ENCODE assay signal across 23 cellular contexts in the genomic region with DNA sequence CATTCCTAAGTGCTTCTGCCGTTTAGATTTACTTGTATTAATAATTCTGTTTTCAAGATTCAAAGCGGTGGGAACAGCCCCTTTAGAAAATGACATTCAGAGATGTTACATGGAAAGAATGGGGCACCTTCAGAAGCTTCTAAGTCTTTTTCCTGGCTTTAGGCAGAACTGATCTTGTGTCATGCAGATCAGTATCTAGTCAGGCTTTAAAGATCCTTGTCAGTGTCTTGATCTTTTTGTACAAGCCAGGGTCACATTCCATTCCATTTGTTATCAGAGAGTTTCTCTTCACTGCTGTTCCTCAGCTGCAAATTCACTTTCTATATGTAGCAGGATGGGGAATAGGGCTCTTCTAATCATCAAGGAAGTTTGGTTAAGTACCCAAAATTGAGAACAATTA.
"Had no signal": no experiment of that assay in that cellular context is flagged by ENCODE, and none has a peak within 500 bp of the region (broad histone marks: within the 10 kb centered on the region; RNA-seq: fewer than 3 reads in every experiment).

No MANE protein-coding gene starts in this region.

- H3K9me3 ChIP-seq: MG63 had no signal

- H3K4me3 ChIP-seq: MG63 had no signal

- H3K36me3 ChIP-seq: MG63 had no signal

- H3K36me3 Mint-ChIP-seq: activated CD4-positive, alpha-beta memory T cell treated with anti-CD3 and anti-CD28 coated beads for 36 hours; activated naive CD8-positive, alpha-beta T cell; brain had no signal

- H3K4me3 Mint-ChIP-seq: activated B cell treated with CpG ODN at 0.5 μM for 24 hours; activated CD4-positive, alpha-beta memory T cell treated with anti-CD3 and anti-CD28 coated beads for 36 hours; activated CD4-positive, alpha-beta T cell treated with anti-CD3 and anti-CD28 coated beads, Interleukin-2, amount 10 ng/mL, durations not matched to agents 24 days and 14 days; activated naive CD8-positive, alpha-beta T cell; activated T-cell treated with anti-CD3 and anti-CD28 coated beads, Interleukin-2, amount 50 U/mL, for 4 hours; brain; central memory CD8-positive, alpha-beta T cell; T-helper 17 cell had no signal

- H3K9me3 Mint-ChIP-seq: activated B cell treated with CpG ODN at 0.5 μM for 24 hours; activated CD4-positive, alpha-beta memory T cell treated with anti-CD3 and anti-CD28 coated beads for 36 hours; activated CD4-positive, alpha-beta T cell treated with anti-CD3 and anti-CD28 coated beads, Interleukin-2, amount 10 ng/mL, durations not matched to agents 24 days and 14 days; activated T-cell treated with anti-CD3 and anti-CD28 coated beads, Interleukin-2, amount 50 U/mL, for 4 hours; brain had no signal

- H3K27me3 ChIP-seq: MG63 had no signal

- DNase-seq: activated B cell treated with CpG ODN at 0.5 μM for 24 hours; activated CD4-positive, alpha-beta memory T cell treated with anti-CD3 and anti-CD28 coated beads for 36 hours; activated CD4-positive, alpha-beta T cell treated with anti-CD3 and anti-CD28 coated beads for 1 hour; activated CD4-positive, alpha-beta T cell treated with anti-CD3 and anti-CD28 coated beads, Interleukin-2, amount 10 ng/mL, durations not matched to agents 24 days and 14 days; activated CD8-positive, alpha-beta memory T cell treated with anti-CD3 and anti-CD28 coated beads for 24 hours; activated effector memory CD4-positive, alpha-beta T cell treated with anti-CD3 and anti-CD28 coated beads, Interleukin-2, amount 50 U/mL, for 16 hours; activated naive CD4-positive, alpha-beta T cell treated with Interleukin-2 at 50 U/mL for 16 hours; activated T-cell treated with anti-CD3 and anti-CD28 coated beads, Interleukin-2, amount 50 U/mL, for 4 hours; amygdala; MG63; MV-4-11; NCI-H1092 treated with DMSO at 0.1 percent for 48 hours; NCI-H1436; NCI-H1694 treated with DMSO at 0.1 percent for 48 hours; NCI-H2029 treated with DMSO at 0.1 percent for 48 hours; NCI-H510A treated with DMSO at 0.1 percent for 48 hours; NCI-H69; SIG-M5; T-helper 17 cell; T-helper 9 cell had no signal

- ATAC-seq: activated T-cell treated with anti-CD3 and anti-CD28 coated beads, Interleukin-2, amount 50 U/mL, for 4 hours; T-helper 17 cell had no signal

- H3K27me3 Mint-ChIP-seq: activated B cell treated with CpG ODN at 0.5 μM for 24 hours; activated CD4-positive, alpha-beta memory T cell treated with anti-CD3 and anti-CD28 coated beads for 36 hours; activated CD4-positive, alpha-beta T cell treated with anti-CD3 and anti-CD28 coated beads, Interleukin-2, amount 10 ng/mL, durations not matched to agents 24 days and 14 days; activated naive CD8-positive, alpha-beta T cell; brain; central memory CD8-positive, alpha-beta T cell; T-helper 17 cell had no signal

- H3K27ac Mint-ChIP-seq: activated B cell treated with CpG ODN at 0.5 μM for 24 hours; activated CD4-positive, alpha-beta memory T cell treated with anti-CD3 and anti-CD28 coated beads for 36 hours; activated CD4-positive, alpha-beta T cell treated with anti-CD3 and anti-CD28 coated beads, Interleukin-2, amount 10 ng/mL, durations not matched to agents 24 days and 14 days; activated naive CD8-positive, alpha-beta T cell; T-helper 17 cell had no signal

- H3K4me1 Mint-ChIP-seq: activated B cell treated with CpG ODN at 0.5 μM for 24 hours; activated CD4-positive, alpha-beta T cell treated with anti-CD3 and anti-CD28 coated beads, Interleukin-2, amount 10 ng/mL, durations not matched to agents 24 days and 14 days; brain; central memory CD8-positive, alpha-beta T cell; T-helper 17 cell had no signal
